ENCODE assay signal across 8 cellular contexts in genomic region chr9:136901516-136902258, GRCh38. TPM values are rescaled to one million over a fixed set of nuclear protein-coding genes. Genes with fewer than 3 reads are reported as not detected.
DNase-seq lines count a peak whose midpoint lies in the region; TF ChIP-seq lines count a peak whose summit lies in the region.

No MANE protein-coding gene starts in this region.

- no peak for TF ChIP-seq CTCF in HEK293 (tag by site-specific recombination; IDR thresholded peaks at IDR 0.05)
- TF ChIP-seq CTCF in OCI-LY7 (conservative IDR thresholded peaks at IDR 0.05; ENCODE audit: low read length) = no peak

- H3K27ac ChIP-seq in HEK293 (ENCODE audit: extremely low read depth, low read depth, low read length) (no peak overlapping the region), SJSA1 (peak overlapping the region; percentile 78), layer of hippocampus (ENCODE audit: low read depth, low read length) (peak overlapping the region; percentile 63), OCI-LY7 (ENCODE audit: low read depth, low read length, poor library complexity, severe bottlenecking) (no peak overlapping the region)

- H3K36me3 ChIP-seq in HEK293 (ENCODE audit: control insufficient read depth in 2 of 2, insufficient read depth in 1 of 2, low read length in 2 of 2) (peaks cover 19 to 65% of the 10 kb centered on the region in 2 experiments; a peak in 2 of 3 replicates), SJSA1 (peaks cover 63% of the 10 kb centered on the region), OCI-LY7 (ENCODE audit: insufficient read depth, low read length) (peaks cover 84% of the 10 kb centered on the region)

- H3K9me3 ChIP-seq in HEK293 (ENCODE audit: control insufficient read depth, insufficient read depth, low read depth, low read length) (no peaks in the 10 kb centered on the region), SJSA1 (replicated peaks) (no peaks in the 10 kb centered on the region), OCI-LY7 (ENCODE audit: low read length) (no peaks in the 10 kb centered on the region)

- CTCF ChIA-PET in HEK293 (lab: Yijun Ruan, JAX) (interaction anchor here (0.6 to 0.7 kb wide), 2 partner anchors 128 to 1590 kb away, joined by 3 read pairs; no protein-coding TSS in a partner anchor), OCI-LY7 (lab: Charles Lee; ENCODE audit: unreplicated experiment) (interaction anchor here (0.5 kb wide), 2 partner anchors 22 to 567 kb away, joined by 3 read pairs; no protein-coding TSS in a partner anchor)

- no peak overlapping the region for H2AFZ ChIP-seq in OCI-LY7 (ENCODE audit: low read length)

- POLR2A ChIA-PET in HEK293 (lab: Yijun Ruan, JAX) = interaction anchor here (0.5 to 1.5 kb wide), 2 partner anchors 15 to 22 kb away, joined by 5 to 7 read pairs; partner anchors contain the start of gene TRAF2
- POLR2A ChIA-PET in OCI-LY7 (lab: Charles Lee) = no interaction called here

- H3K9me2 ChIP-seq in OCI-LY7 (ENCODE audit: insufficient read depth, low read length) = no peaks in the 10 kb centered on the region

- no peaks in the 10 kb centered on the region for H4K20me1 ChIP-seq in OCI-LY7 (ENCODE audit: insufficient read depth, low read length)

- H3K79me2 ChIP-seq in OCI-LY7 (ENCODE audit: insufficient read depth, low read depth, low read length) = no peaks in the 10 kb centered on the region

- intact Hi-C loops in OCI-LY7 (cut with micrococcal nuclease; ENCODE audit: unreplicated experiment) = no loop called here

- H3K4me2 ChIP-seq in OCI-LY7 (ENCODE audit: low read length) = no peak overlapping the region; the same call in 1 of the 2 replicates

- peak; percentile 50 for DNase-seq in EH (ENCODE audit: low read depth)
- DNase-seq in SJSA1 (ENCODE audit: low read depth in 1 of 2, low spot score in 2 of 2) = peak; percentile 70 to 77
- peak; percentile 63 for DNase-seq in activated naive CD8-positive, alpha-beta T cell treated with anti-CD3 and anti-CD28 coated beads, Interleukin-2, amount 50 U/mL, for 16 hours (ENCODE audit: low read depth, low spot score)
- peak; percentile 67 to 73 for DNase-seq in stimulated activated CD8-positive, alpha-beta memory T cell treated with anti-CD3 and anti-CD28 coated beads, Interleukin-15, amount 100 ng/mL, for 48 hours (ENCODE audit: low read depth in 2 of 2)
- DNase-seq in D341Med (ENCODE audit: low spot score) = no peak
- DNase-seq in OCI-LY7 (ENCODE audit: low spot score) = no peak

- no peaks in the 10 kb centered on the region for H3K4me1 ChIP-seq in HEK293 (ENCODE audit: control insufficient read depth, insufficient read depth, low read length)
- peaks cover 32% of the 10 kb centered on the region for H3K4me1 ChIP-seq in SJSA1 (replicated peaks)
- H3K4me1 ChIP-seq in OCI-LY7 (ENCODE audit: insufficient read depth, low read length, poor library complexity, severe bottlenecking) = no peaks in the 10 kb centered on the region

- no peak overlapping the region for H3K4me3 ChIP-seq in HEK293 (ENCODE audit: low read depth, low read length)
- no peak overlapping the region for H3K4me3 ChIP-seq in SJSA1
- no peak overlapping the region for H3K4me3 ChIP-seq in OCI-LY7 (ENCODE audit: low read depth, low read length, poor library complexity, severe bottlenecking)

- H3K27me3 ChIP-seq in SJSA1 (replicated peaks) (no peaks in the 10 kb centered on the region), layer of hippocampus (ENCODE audit: control insufficient read depth, insufficient read depth, low read length) (no peaks in the 10 kb centered on the region)

- BruUV-seq in OCI-LY7 (replicated peaks; lab: Mats Ljungman, UMichigan) = no TSS peak

TF ChIP-seq in HEK293, 187 proteins besides CTCF, POLR2A, EP300 and RAD21:
- TF ChIP-seq SP2 (tag by site-specific recombination; IDR thresholded peaks at IDR 0.05) = 0 out of 2 replicates have a peak, but pooled peaks have one; percentile 11
- TF ChIP-seq INSM2 (tag by site-specific recombination; IDR thresholded peaks at IDR 0.05) = no peak
- 0 out of 2 replicates have a peak, but pooled peaks have one; percentile 9 for TF ChIP-seq ZNF311 (tag by site-specific recombination; IDR thresholded peaks at IDR 0.05; ENCODE audit: borderline replicate concordance)
- TF ChIP-seq ZFHX2 (tag by site-specific recombination; conservative IDR thresholded peaks at IDR 0.05) = peak; percentile 73
- no peak for TF ChIP-seq REST (tag by site-specific recombination; IDR thresholded peaks at IDR 0.05)
- TF ChIP-seq ZNF600 (tag by site-specific recombination; IDR thresholded peaks at IDR 0.05) = 0 out of 2 replicates have a peak, but pooled peaks have one; percentile 54
- peak; percentile 63 for TF ChIP-seq ZBTB17 (tag by site-specific recombination; IDR thresholded peaks at IDR 0.05)
- peak; percentile 68; the same call in 1 of the 2 replicates for TF ChIP-seq EGR2 (tag by site-specific recombination; IDR thresholded peaks at IDR 0.05; ENCODE audit: low read depth)
- peak; percentile 88 for TF ChIP-seq KLF1 (tag by site-specific recombination; IDR thresholded peaks at IDR 0.05)

RNA-seq across cellular contexts. Expression of gene TRAF2, which starts 15.4 kb away (rescaled TPM):
- 11.3 and 17.1 TPM in 2 replicates for total RNA-seq in SJSA1 (2014; rRNA removed; shearing (Covaris generic))
- total RNA-seq in OCI-LY7 (2014; rRNA removed; shearing (Covaris generic)) = 31.4 and 34.7 TPM in 2 replicates
- total RNA-seq in OCI-LY7 (2022) = 40.5 and 43.7 TPM in 2 replicates

RNA-seq across cellular contexts. Expression of gene EDF1, which starts 35.6 kb away (rescaled TPM):
- total RNA-seq in SJSA1 (2014; rRNA removed; shearing (Covaris generic)) = 266 and 387 TPM in 2 replicates
- total RNA-seq in OCI-LY7 (2014; rRNA removed; shearing (Covaris generic)) = 272 and 409 TPM in 2 replicates
- 222 and 246 TPM in 2 replicates for total RNA-seq in OCI-LY7 (2022)

RNA-seq across cellular contexts. Expression of gene FBXW5, which starts 42.9 kb away (rescaled TPM):
- total RNA-seq in SJSA1 (2014; rRNA removed; shearing (Covaris generic)) = 89.0 and 93.8 TPM in 2 replicates
- 78.7 and 89.6 TPM in 2 replicates for total RNA-seq in OCI-LY7 (2014; rRNA removed; shearing (Covaris generic))
- 59.1 and 63.3 TPM in 2 replicates for total RNA-seq in OCI-LY7 (2022)

RNA-seq across cellular contexts. Expression of gene C8G, which starts 43.4 kb away (rescaled TPM):
- not detected in 2 replicates for total RNA-seq in SJSA1 (2014; rRNA removed; shearing (Covaris generic))
- total RNA-seq in OCI-LY7 (2014; rRNA removed; shearing (Covaris generic)) = 0.95 and 1.0 TPM in 2 replicates
- 2.1 and 2.2 TPM in 2 replicates for total RNA-seq in OCI-LY7 (2022)

RNA-seq across cellular contexts. Expression of gene MAMDC4, which starts 49.5 kb away (rescaled TPM):
- 0.42 and 1.0 TPM in 2 replicates for total RNA-seq in SJSA1 (2014; rRNA removed; shearing (Covaris generic))
- total RNA-seq in OCI-LY7 (2014; rRNA removed; shearing (Covaris generic)) = 11.7 and 14.0 TPM in 2 replicates
- 12.7 and 14.2 TPM in 2 replicates for total RNA-seq in OCI-LY7 (2022)

Comparison
In these comparisons a context has a peak if more than half of its experiments do, and no peak if none do; other contexts are left out.
1. DNase-seq: peak in EH (single experiment), SJSA1 (2 of 2), activated naive CD8-positive, alpha-beta T cell treated with anti-CD3 and anti-CD28 coated beads, Interleukin-2, amount 50 U/mL, for 16 hours (single experiment) and stimulated activated CD8-positive, alpha-beta memory T cell treated with anti-CD3 and anti-CD28 coated beads, Interleukin-15, amount 100 ng/mL, for 48 hours (2 of 2); none in D341Med (single experiment) and OCI-LY7 (single experiment).
2. H3K27ac ChIP-seq: peak in SJSA1 (single experiment) and layer of hippocampus (single experiment); none in HEK293 (single experiment) and OCI-LY7 (single experiment).